In the genomic region with DNA sequence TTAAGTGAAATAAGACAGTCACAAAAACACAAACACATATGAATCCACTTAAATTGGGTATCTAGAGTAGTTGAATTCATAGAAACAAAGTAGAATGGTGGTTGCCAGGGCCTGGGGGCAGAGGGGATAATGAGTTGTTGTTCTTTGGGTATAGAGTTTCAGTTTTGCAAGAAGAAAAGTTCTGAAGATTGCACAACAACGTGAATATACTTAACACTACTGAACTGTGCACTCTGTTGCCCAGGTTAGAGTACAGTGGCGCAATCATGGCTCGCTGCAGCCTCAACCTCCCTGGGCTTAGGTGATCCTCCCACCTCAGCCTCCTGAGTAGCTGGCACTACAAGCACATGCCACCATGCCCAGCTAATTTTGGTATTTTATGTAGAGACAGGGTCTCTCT, we compare ENCODE assay signal across 19 cellular contexts. TPM values are rescaled to one million over a fixed set of nuclear protein-coding genes. Genes with fewer than 3 reads are reported as not detected.
DNase-seq lines count a peak whose midpoint lies in the region; ATAC-seq and TF ChIP-seq lines count a peak whose summit lies in the region.
"Had no signal": no experiment of that assay in that cellular context is flagged by ENCODE, and none has a peak within 500 bp of the region (broad histone marks: within the 10 kb centered on the region; RNA-seq: fewer than 3 reads in every experiment).

No MANE protein-coding gene starts in this region.

- DNase-seq in HuH-7 (ENCODE audit: low spot score) (peak; percentile 79), RWPE1 (ENCODE audit: low spot score) (no peak), endodermal cell (peak; percentile 11), posterior vena cava (ENCODE audit: low spot score) (peak; percentile 9), foreskin keratinocyte (no peak), SKM-1 treated with dmso at 0.1 percent for 144 hours (lab: John Stamatoyannopoulos, UW; ENCODE audit: unreplicated experiment) (no peak), GM10266 (ENCODE audit: extremely low spot score) (no peak), omental fat pad (ENCODE audit: low spot score) (no peak)
- DNase-seq: activated CD8-positive, alpha-beta T cell treated with anti-CD3 and anti-CD28 coated beads, Interleukin-2, amount 10 ng/mL, durations not matched to agents 7 days and 5 days; amniotic stem cell; mesendoderm; NCI-H2081 treated with DMSO at 0.1 percent for 48 hours; NCI-H524 treated with DMSO at 0.1 percent for 48 hours; right cardiac atrium; stimulated activated CD4-positive, alpha-beta T cell treated with anti-CD3 and anti-CD28 coated beads, Interleukin-1b, Interleukin-23, amount 100 ng/mL, for 48 hours; T-cell had no signal

- no peak overlapping the region for H3K4me3 ChIP-seq in endodermal cell (ENCODE audit: low read length)

- TF ChIP-seq CTCF in RWPE1 (conservative IDR thresholded peaks at IDR 0.05; ENCODE audit: low read depth) (no peak), endodermal cell (conservative IDR thresholded peaks at IDR 0.05) (no peak), foreskin keratinocyte (conservative IDR thresholded peaks at IDR 0.05) (no peak), GM10266 (IDR thresholded peaks at IDR 0.05; ENCODE audit: control insufficient read depth, insufficient read depth, low read depth, missing control alignments) (no peak), omental fat pad (IDR thresholded peaks at IDR 0.05) (no peak)

- ATAC-seq in foreskin keratinocyte: no peak
- ATAC-seq in omental fat pad (ENCODE audit: low FRiP score): no peak
- ATAC-seq: activated CD8-positive, alpha-beta T cell treated with anti-CD3 and anti-CD28 coated beads, Interleukin-2, amount 10 ng/mL, durations not matched to agents 7 days and 5 days; activated T-helper 17 cell treated with anti-CD3 and anti-CD28 coated beads, Interleukin-2, amount 50 U/mL, for 72 hours; right cardiac atrium; T-cell had no signal

- no peaks in the 10 kb centered on the region for H3K36me3 Mint-ChIP-seq in endodermal cell (ENCODE audit: low read depth)
- H3K36me3 Mint-ChIP-seq: T-cell had no signal

- peaks cover 7% of the 10 kb centered on the region for H3K4me1 Mint-ChIP-seq in endodermal cell
- H3K4me1 Mint-ChIP-seq: activated T-helper 17 cell treated with anti-CD3 and anti-CD28 coated beads, Interleukin-2, amount 50 U/mL, for 72 hours; T-cell had no signal

- POLR2A ChIA-PET in RWPE1 (lab: Yijun Ruan, JAX; ENCODE audit: low non-redundant PET): no interaction called here

- H3K9me3 ChIP-seq in endodermal cell (ENCODE audit: control insufficient read depth, low read length): no peaks in the 10 kb centered on the region

- H3K27ac Mint-ChIP-seq in endodermal cell: no peak overlapping the region
- H3K27ac Mint-ChIP-seq: activated CD8-positive, alpha-beta T cell treated with anti-CD3 and anti-CD28 coated beads, Interleukin-2, amount 10 ng/mL, durations not matched to agents 7 days and 5 days; activated T-helper 17 cell treated with anti-CD3 and anti-CD28 coated beads, Interleukin-2, amount 50 U/mL, for 72 hours; T-cell had no signal

- intact Hi-C loops in posterior vena cava (cut with DNase I): no loop called here

- CTCF ChIA-PET in RWPE1 (lab: Yijun Ruan, JAX): no interaction called here

- H3K27me3 Mint-ChIP-seq in endodermal cell (ENCODE audit: insufficient read depth): peaks cover 29% of the 10 kb centered on the region

- H3K9me3 Mint-ChIP-seq in endodermal cell: no peaks in the 10 kb centered on the region
- H3K9me3 Mint-ChIP-seq: activated T-helper 17 cell treated with anti-CD3 and anti-CD28 coated beads, Interleukin-2, amount 50 U/mL, for 72 hours; neural crest cell; T-cell had no signal

- peaks cover 30% of the 10 kb centered on the region for H3K27me3 ChIP-seq in endodermal cell (ENCODE audit: control insufficient read depth, insufficient read depth, low read length, poor library complexity, severe bottlenecking)
- H3K27me3 ChIP-seq in foreskin keratinocyte: no peaks in the 10 kb centered on the region

- no peak overlapping the region for H3K4me3 Mint-ChIP-seq in endodermal cell
- H3K4me3 Mint-ChIP-seq: activated CD8-positive, alpha-beta T cell treated with anti-CD3 and anti-CD28 coated beads, Interleukin-2, amount 10 ng/mL, durations not matched to agents 7 days and 5 days; activated T-helper 17 cell treated with anti-CD3 and anti-CD28 coated beads, Interleukin-2, amount 50 U/mL, for 72 hours; neural crest cell; T-cell had no signal

- peak overlapping the region; percentile 41 for H3K27ac ChIP-seq in RWPE1
- H3K27ac ChIP-seq in endodermal cell (ENCODE audit: low read depth, low read length): no peak overlapping the region
- H3K27ac ChIP-seq in foreskin keratinocyte: no peak overlapping the region
- H3K27ac ChIP-seq: epithelial cell of prostate had no signal

- H3K9ac ChIP-seq in endodermal cell (ENCODE audit: extremely low read depth, low read length, poor library complexity, severe bottlenecking): no peak overlapping the region

- WGBS in endodermal cell (ENCODE audit: insufficient coverage in 1 of 2, insufficient read length in 1 of 2), 2 experiments: 85 to 93% methylated on average over 2 to 3 of the region's 3 CpGs

- H3K36me3 ChIP-seq in endodermal cell (ENCODE audit: control insufficient read depth, insufficient read depth, low read length): no peaks in the 10 kb centered on the region

- H3K4me1 ChIP-seq in endodermal cell (ENCODE audit: control insufficient read depth, insufficient read depth, low read length): peaks cover 5% of the 10 kb centered on the region
- no peaks in the 10 kb centered on the region for H3K4me1 ChIP-seq in foreskin keratinocyte

RNA-seq across cellular contexts. Expression of a gene that starts 14.9 kb away (rescaled TPM):
- 1 to 10 TPM; 2.0 TPM for total RNA-seq in endodermal cell
- 1.0 TPM for polyA plus RNA-seq in endodermal cell (2013, experiment 1 of 2)
- 0.54 TPM for polyA plus RNA-seq in endodermal cell (2013, experiment 2 of 2)
- total RNA-seq in posterior vena cava: under 1 TPM in 1 of 2 donors, not detected in 1; 0.10 TPM
- total RNA-seq in foreskin keratinocyte: 2.3 and 3.7 TPM in 2 replicates
- 1.3 and 2.1 TPM in 2 replicates for polyA plus RNA-seq in foreskin keratinocyte
- under 1 TPM in 3 of 4 donors, not detected in 1; 0.19 to 0.46 (median 0.24) TPM for total RNA-seq in omental fat pad
- total RNA-seq: T-cell had no signal

RNA-seq across cellular contexts. Expression of a gene that starts 48.3 kb away (rescaled TPM):
- total RNA-seq in endodermal cell (1,000 to 10,000 TPM; 2,197 to 2,355 TPM), posterior vena cava (100 to 1,000 TPM; 554 to 783 TPM), foreskin keratinocyte (2,420 and 2,686 TPM in 2 replicates), omental fat pad (100 to 1,000 TPM; 200 to 534 (median 205) TPM)
- polyA plus RNA-seq in endodermal cell (2013, experiment 1 of 2): 1,203 TPM
- 1,289 TPM for polyA plus RNA-seq in endodermal cell (2013, experiment 2 of 2)
- polyA plus RNA-seq in foreskin keratinocyte: 2,518 and 2,832 TPM in 2 replicates

Comparison
In these comparisons a context has a peak if more than half of its experiments do, and no peak if none do; other contexts are left out.
1. DNase-seq: peak in HuH-7 (single experiment), endodermal cell (single experiment) and posterior vena cava (single experiment); none in RWPE1 (single experiment), foreskin keratinocyte (0 of 2), SKM-1 treated with dmso at 0.1 percent for 144 hours (single experiment), GM10266 (single experiment) and omental fat pad (single experiment).